ENCODE assay signal across 1 cellular context in genomic region chr5:171945066-171945465, GRCh38.
TF ChIP-seq lines count a peak whose summit lies in the region.

No MANE protein-coding gene starts in this region.

TF ChIP-seq in GM12878, 131 proteins besides CTCF, POLR2A, EP300 and RAD21:
- TF ChIP-seq, protein P1, sequence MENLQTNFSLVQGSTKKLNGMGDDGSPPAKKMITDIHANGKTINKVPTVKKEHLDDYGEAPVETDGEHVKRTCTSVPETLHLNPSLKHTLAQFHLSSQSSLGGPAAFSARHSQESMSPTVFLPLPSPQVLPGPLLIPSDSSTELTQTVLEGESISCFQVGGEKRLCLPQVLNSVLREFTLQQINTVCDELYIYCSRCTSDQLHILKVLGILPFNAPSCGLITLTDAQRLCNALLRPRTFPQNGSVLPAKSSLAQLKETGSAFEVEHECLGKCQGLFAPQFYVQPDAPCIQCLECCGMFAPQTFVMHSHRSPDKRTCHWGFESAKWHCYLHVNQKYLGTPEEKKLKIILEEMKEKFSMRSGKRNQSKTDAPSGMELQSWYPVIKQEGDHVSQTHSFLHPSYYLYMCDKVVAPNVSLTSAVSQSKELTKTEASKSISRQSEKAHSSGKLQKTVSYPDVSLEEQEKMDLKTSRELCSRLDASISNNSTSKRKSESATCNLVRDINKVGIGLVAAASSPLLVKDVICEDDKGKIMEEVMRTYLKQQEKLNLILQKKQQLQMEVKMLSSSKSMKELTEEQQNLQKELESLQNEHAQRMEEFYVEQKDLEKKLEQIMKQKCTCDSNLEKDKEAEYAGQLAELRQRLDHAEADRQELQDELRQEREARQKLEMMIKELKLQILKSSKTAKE (IDR thresholded peaks at IDR 0.05; ENCODE audit: low read depth, poor library complexity, severe bottlenecking): no peak
- no peak for TF ChIP-seq CBX5 (IDR thresholded peaks at IDR 0.05; ENCODE audit: low read depth)
- TF ChIP-seq YY1 (IDR thresholded peaks at IDR 0.05; ENCODE audit: low read depth, low read length): no peak
- no peak for TF ChIP-seq JUND (IDR thresholded peaks at IDR 0.05; ENCODE audit: low read depth, low read length)
- TF ChIP-seq MYB (IDR thresholded peaks at IDR 0.05; ENCODE audit: borderline replicate concordance, low read depth, low read length): no peak
- TF ChIP-seq, protein P2, sequence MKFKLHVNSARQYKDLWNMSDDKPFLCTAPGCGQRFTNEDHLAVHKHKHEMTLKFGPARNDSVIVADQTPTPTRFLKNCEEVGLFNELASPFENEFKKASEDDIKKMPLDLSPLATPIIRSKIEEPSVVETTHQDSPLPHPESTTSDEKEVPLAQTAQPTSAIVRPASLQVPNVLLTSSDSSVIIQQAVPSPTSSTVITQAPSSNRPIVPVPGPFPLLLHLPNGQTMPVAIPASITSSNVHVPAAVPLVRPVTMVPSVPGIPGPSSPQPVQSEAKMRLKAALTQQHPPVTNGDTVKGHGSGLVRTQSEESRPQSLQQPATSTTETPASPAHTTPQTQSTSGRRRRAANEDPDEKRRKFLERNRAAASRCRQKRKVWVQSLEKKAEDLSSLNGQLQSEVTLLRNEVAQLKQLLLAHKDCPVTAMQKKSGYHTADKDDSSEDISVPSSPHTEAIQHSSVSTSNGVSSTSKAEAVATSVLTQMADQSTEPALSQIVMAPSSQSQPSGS (IDR thresholded peaks at IDR 0.05; ENCODE audit: low read length): no peak
- no peak for TF ChIP-seq YBX1 (IDR thresholded peaks at IDR 0.05)
- no peak for TF ChIP-seq TCF12 (IDR thresholded peaks at IDR 0.05; ENCODE audit: low read depth, low read length)
- no peak for TF ChIP-seq ZNF207 (IDR thresholded peaks at IDR 0.05; ENCODE audit: borderline replicate concordance)
- no peak for TF ChIP-seq MEF2B (IDR thresholded peaks at IDR 0.05; ENCODE audit: partially characterized antibody, poor library complexity, severe bottlenecking)
- TF ChIP-seq FOS (IDR thresholded peaks at IDR 0.05; ENCODE audit: borderline replicate concordance, extremely low read depth, insufficient read length): no peak
- no peak for TF ChIP-seq BCL11A (IDR thresholded peaks at IDR 0.05; ENCODE audit: low read depth, low read length)
- no peak for TF ChIP-seq CBX3 (IDR thresholded peaks at IDR 0.05; ENCODE audit: borderline replicate concordance, low read depth)
- no peak for TF ChIP-seq PAX5 (IDR thresholded peaks at IDR 0.05; ENCODE audit: borderline replicate concordance, low read depth, low read length)
- no peak for TF ChIP-seq POLR2AphosphoS5 (IDR thresholded peaks at IDR 0.05; ENCODE audit: low read length)
